In the genomic region with DNA sequence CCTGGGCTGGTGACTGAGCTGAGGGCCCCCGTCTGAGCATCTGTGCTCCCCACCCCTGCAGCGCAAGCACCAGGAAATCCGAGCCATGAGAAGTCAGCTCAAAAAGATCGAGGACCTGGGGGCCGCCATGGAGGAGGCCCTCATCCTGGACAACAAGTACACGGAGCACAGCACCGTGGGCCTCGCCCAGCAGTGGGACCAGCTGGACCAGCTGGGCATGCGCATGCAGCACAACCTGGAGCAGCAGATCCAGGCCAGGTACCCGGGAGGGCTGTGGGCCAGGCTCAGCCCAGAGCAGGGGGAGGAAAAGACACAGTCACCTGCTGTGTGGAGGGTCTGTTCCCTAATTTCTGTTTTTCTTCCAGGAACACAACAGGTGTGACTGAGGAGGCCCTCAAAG, we compare ENCODE assay signal across 1 cellular context.
TF ChIP-seq lines count a peak whose summit lies in the region.

No MANE protein-coding gene starts in this region.

TF ChIP-seq in HepG2, 621 proteins besides CTCF, POLR2A, EP300 and RAD21:
- no peak for TF ChIP-seq ZEB1 (IDR thresholded peaks at IDR 0.05; ENCODE audit: insufficient replicate concordance, low read depth)
- no peak for TF ChIP-seq TBP (CRISPR knock-in tag; IDR thresholded peaks at IDR 0.05)
- TF ChIP-seq RNF219 (CRISPR knock-in tag; IDR thresholded peaks at IDR 0.05): no peak
- no peak for TF ChIP-seq ZNF577 (CRISPR knock-in tag; IDR thresholded peaks at IDR 0.05; ENCODE audit: borderline replicate concordance, low read depth)
- peak; percentile 42 for TF ChIP-seq AGO2 (optimal IDR thresholded peaks at IDR 0.05; ENCODE audit: low read depth, low read length)
- no peak for TF ChIP-seq MAFF (IDR thresholded peaks at IDR 0.05; ENCODE audit: low read depth, low read length)
- TF ChIP-seq IRF2 (CRISPR knock-in tag; IDR thresholded peaks at IDR 0.05): no peak
- no peak for TF ChIP-seq ZSCAN12 (CRISPR knock-in tag; IDR thresholded peaks at IDR 0.05)
- TF ChIP-seq HNF4G (IDR thresholded peaks at IDR 0.05; ENCODE audit: borderline replicate concordance, low read depth, low read length): no peak
- no peak for TF ChIP-seq HNF4G (CRISPR knock-in tag; IDR thresholded peaks at IDR 0.05; ENCODE audit: borderline replicate concordance, low read depth)
- TF ChIP-seq, protein P1, sequence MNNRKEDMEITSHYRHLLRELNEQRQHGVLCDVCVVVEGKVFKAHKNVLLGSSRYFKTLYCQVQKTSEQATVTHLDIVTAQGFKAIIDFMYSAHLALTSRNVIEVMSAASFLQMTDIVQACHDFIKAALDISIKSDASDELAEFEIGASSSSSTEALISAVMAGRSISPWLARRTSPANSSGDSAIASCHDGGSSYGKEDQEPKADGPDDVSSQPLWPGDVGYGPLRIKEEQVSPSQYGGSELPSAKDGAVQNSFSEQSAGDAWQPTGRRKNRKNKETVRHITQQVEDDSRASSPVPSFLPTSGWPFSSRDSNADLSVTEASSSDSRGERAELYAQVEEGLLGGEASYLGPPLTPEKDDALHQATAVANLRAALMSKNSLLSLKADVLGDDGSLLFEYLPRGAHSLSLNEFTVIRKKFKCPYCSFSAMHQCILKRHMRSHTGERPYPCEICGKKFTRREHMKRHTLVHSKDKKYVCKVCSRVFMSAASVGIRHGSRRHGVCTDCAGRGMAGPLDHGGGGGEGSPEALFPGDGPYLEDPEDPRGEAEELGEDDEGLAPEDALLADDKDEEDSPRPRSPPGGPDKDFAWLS (CRISPR knock-in tag; IDR thresholded peaks at IDR 0.05; ENCODE audit: borderline replicate concordance): no peak
- TF ChIP-seq, protein P2, sequence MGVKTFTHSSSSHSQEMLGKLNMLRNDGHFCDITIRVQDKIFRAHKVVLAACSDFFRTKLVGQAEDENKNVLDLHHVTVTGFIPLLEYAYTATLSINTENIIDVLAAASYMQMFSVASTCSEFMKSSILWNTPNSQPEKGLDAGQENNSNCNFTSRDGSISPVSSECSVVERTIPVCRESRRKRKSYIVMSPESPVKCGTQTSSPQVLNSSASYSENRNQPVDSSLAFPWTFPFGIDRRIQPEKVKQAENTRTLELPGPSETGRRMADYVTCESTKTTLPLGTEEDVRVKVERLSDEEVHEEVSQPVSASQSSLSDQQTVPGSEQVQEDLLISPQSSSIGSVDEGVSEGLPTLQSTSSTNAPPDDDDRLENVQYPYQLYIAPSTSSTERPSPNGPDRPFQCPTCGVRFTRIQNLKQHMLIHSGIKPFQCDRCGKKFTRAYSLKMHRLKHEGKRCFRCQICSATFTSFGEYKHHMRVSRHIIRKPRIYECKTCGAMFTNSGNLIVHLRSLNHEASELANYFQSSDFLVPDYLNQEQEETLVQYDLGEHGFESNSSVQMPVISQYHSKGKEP (CRISPR knock-in tag; IDR thresholded peaks at IDR 0.05): no peak
- TF ChIP-seq FOXJ3 (CRISPR knock-in tag; IDR thresholded peaks at IDR 0.05; ENCODE audit: borderline replicate concordance): no peak
- 0 out of 2 replicates have a peak, but pooled peaks have one; percentile 5 for TF ChIP-seq ZXDC (CRISPR knock-in tag; IDR thresholded peaks at IDR 0.05)
